30 cellular contexts compared by ENCODE assay signal in genomic region chr3:189555558-189555881, GRCh38.
"Had no signal": no experiment of that assay in that cellular context is flagged by ENCODE, and none has a peak within 500 bp of the region (broad histone marks: within the 10 kb centered on the region; RNA-seq: fewer than 3 reads in every experiment).

No MANE protein-coding gene starts in this region.

- H3K4me3 ChIP-seq: adrenal gland, body of pancreas, colonic mucosa, gastrocnemius medialis had no signal

- H3K27ac Mint-ChIP-seq: activated B cell treated with CpG ODN at 0.5 μM for 24 hours; activated CD4-positive, alpha-beta memory T cell treated with anti-CD3 and anti-CD28 coated beads for 36 hours; activated CD8-positive, alpha-beta memory T cell treated with anti-CD3 and anti-CD28 coated beads, Interleukin-2, amount 10 ng/mL, durations not matched to agents 7 days and 5 days; activated CD8-positive, alpha-beta T cell treated with anti-CD3 and anti-CD28 coated beads, Interleukin-2, amount 10 ng/mL, durations not matched to agents 7 days and 5 days; activated naive CD4-positive, alpha-beta T cell treated with anti-CD3 and anti-CD28 coated beads for 36 hours; activated naive CD4-positive, alpha-beta T cell treated with anti-CD3 and anti-CD28 coated beads, Interleukin-2, amount 50 U/mL, for 24 hours; activated naive CD8-positive, alpha-beta T cell treated with anti-CD3 and anti-CD28 coated beads for 36 hours; activated naive CD8-positive, alpha-beta T cell treated with anti-CD3 and anti-CD28 coated beads, Interleukin-2, amount 50 U/mL, for 24 hours; activated T-helper 1 cell treated with anti-CD3 and anti-CD28 coated beads, Interleukin-12 subunit alpha, Interleukin-12 subunit beta, Interleukin-2, Interleukin-4 antibody, amounts not matched to agents 30 ng/mL and 10 ng/mL and 1 ng/mL, durations not matched to agents 14 hours and 24 hours and 36 hours; activated T-helper 2 cell treated with anti-CD3 and anti-CD28 coated beads, Interferon-gamma antibody, Interleukin-2, Interleukin-4, amounts not matched to agents 10 μg/mL and 5 μg/mL and 100 μg/mL, durations not matched to agents 14 hours and 24 hours and 36 hours; T-helper 17 cell; T-helper 2 cell treated with Interferon-gamma antibody and Interleukin-4, amounts not matched to agents 5 μg/mL and 100 μg/mL, for 36 hours had no signal

- H3K27me3 ChIP-seq: adrenal gland, body of pancreas, colonic mucosa, foreskin keratinocyte, gastrocnemius medialis had no signal

- H3K27me3 Mint-ChIP-seq: activated B cell treated with CpG ODN at 0.5 μM for 24 hours; activated CD4-positive, alpha-beta memory T cell treated with anti-CD3 and anti-CD28 coated beads for 36 hours; activated CD8-positive, alpha-beta memory T cell treated with anti-CD3 and anti-CD28 coated beads, Interleukin-2, amount 10 ng/mL, durations not matched to agents 7 days and 5 days; activated naive CD4-positive, alpha-beta T cell treated with anti-CD3 and anti-CD28 coated beads, Interleukin-2, amount 50 U/mL, for 24 hours; activated naive CD8-positive, alpha-beta T cell treated with anti-CD3 and anti-CD28 coated beads, Interleukin-2, amount 50 U/mL, for 24 hours; T-helper 17 cell had no signal

- H3K4me3 Mint-ChIP-seq: activated B cell treated with CpG ODN at 0.5 μM for 24 hours; activated CD4-positive, alpha-beta memory T cell treated with anti-CD3 and anti-CD28 coated beads for 36 hours; activated CD8-positive, alpha-beta memory T cell treated with anti-CD3 and anti-CD28 coated beads, Interleukin-2, amount 10 ng/mL, durations not matched to agents 7 days and 5 days; activated CD8-positive, alpha-beta T cell treated with anti-CD3 and anti-CD28 coated beads, Interleukin-2, amount 10 ng/mL, durations not matched to agents 7 days and 5 days; activated naive CD4-positive, alpha-beta T cell treated with anti-CD3 and anti-CD28 coated beads for 36 hours; activated naive CD4-positive, alpha-beta T cell treated with anti-CD3 and anti-CD28 coated beads, Interleukin-2, amount 50 U/mL, for 24 hours; activated naive CD8-positive, alpha-beta T cell treated with anti-CD3 and anti-CD28 coated beads for 36 hours; activated naive CD8-positive, alpha-beta T cell treated with anti-CD3 and anti-CD28 coated beads, Interleukin-2, amount 50 U/mL, for 24 hours; activated T-helper 1 cell treated with anti-CD3 and anti-CD28 coated beads, Interleukin-12 subunit alpha, Interleukin-12 subunit beta, Interleukin-2, Interleukin-4 antibody, amounts not matched to agents 30 ng/mL and 10 ng/mL and 1 ng/mL, durations not matched to agents 14 hours and 24 hours and 36 hours; T-helper 17 cell; T-helper 2 cell treated with Interferon-gamma antibody and Interleukin-4, amounts not matched to agents 5 μg/mL and 100 μg/mL, for 36 hours had no signal

- H3K36me3 Mint-ChIP-seq: activated naive CD4-positive, alpha-beta T cell treated with anti-CD3 and anti-CD28 coated beads, Interleukin-2, amount 50 U/mL, for 24 hours had no signal

- H3K4me1 Mint-ChIP-seq: activated B cell treated with CpG ODN at 0.5 μM for 24 hours; activated CD8-positive, alpha-beta memory T cell treated with anti-CD3 and anti-CD28 coated beads, Interleukin-2, amount 10 ng/mL, durations not matched to agents 7 days and 5 days; activated naive CD4-positive, alpha-beta T cell treated with anti-CD3 and anti-CD28 coated beads, Interleukin-2, amount 50 U/mL, for 24 hours; activated naive CD8-positive, alpha-beta T cell treated with anti-CD3 and anti-CD28 coated beads for 36 hours; activated naive CD8-positive, alpha-beta T cell treated with anti-CD3 and anti-CD28 coated beads, Interleukin-2, amount 50 U/mL, for 24 hours; T-helper 17 cell had no signal

- H3K9me3 ChIP-seq: body of pancreas, colonic mucosa, gastrocnemius medialis had no signal

- H3K4me1 ChIP-seq: adrenal gland, body of pancreas, colonic mucosa, gastrocnemius medialis had no signal

- H3K36me3 ChIP-seq: adrenal gland, colonic mucosa, gastrocnemius medialis, WERI-Rb-1 had no signal

- ATAC-seq: activated CD8-positive, alpha-beta memory T cell treated with anti-CD3 and anti-CD28 coated beads, Interleukin-2, amount 10 ng/mL, durations not matched to agents 7 days and 5 days; activated CD8-positive, alpha-beta T cell treated with anti-CD3 and anti-CD28 coated beads, Interleukin-2, amount 10 ng/mL, durations not matched to agents 7 days and 5 days; activated naive CD8-positive, alpha-beta T cell treated with anti-CD3 and anti-CD28 coated beads, Interleukin-2, amount 50 U/mL, for 24 hours; body of pancreas; foreskin keratinocyte; gastrocnemius medialis; T-helper 17 cell had no signal

- H3K27ac ChIP-seq: adrenal gland, body of pancreas, colonic mucosa, epithelial cell of prostate, foreskin keratinocyte, gastrocnemius medialis, WERI-Rb-1 had no signal

- DNase-seq: activated B cell treated with CpG ODN at 0.5 μM for 24 hours; activated CD4-positive, alpha-beta memory T cell treated with anti-CD3 and anti-CD28 coated beads for 36 hours; activated CD4-positive, alpha-beta T cell treated with anti-CD3 and anti-CD28 coated beads for 48 hours; activated CD8-positive, alpha-beta memory T cell treated with anti-CD3 and anti-CD28 coated beads, Interleukin-2, amount 10 ng/mL, durations not matched to agents 7 days and 5 days; activated CD8-positive, alpha-beta memory T cell treated with anti-CD3 and anti-CD28 coated beads, Interleukin-2, amount 50 U/mL, for 4 hours; activated CD8-positive, alpha-beta T cell treated with anti-CD3 and anti-CD28 coated beads, Interleukin-2, amount 10 ng/mL, durations not matched to agents 7 days and 5 days; activated effector memory CD4-positive, alpha-beta T cell treated with anti-CD3 and anti-CD28 coated beads, Interleukin-2, amount 50 U/mL, for 16 hours; activated naive CD4-positive, alpha-beta T cell treated with anti-CD3 and anti-CD28 coated beads for 36 hours; activated naive CD8-positive, alpha-beta T cell treated with anti-CD3 and anti-CD28 coated beads for 36 hours; activated naive CD8-positive, alpha-beta T cell treated with anti-CD3 and anti-CD28 coated beads, Interleukin-2, amount 50 U/mL, for 24 hours; activated T-cell treated with anti-CD3 and anti-CD28 coated beads, Interleukin-2, amount 50 U/mL, for 1 hour; activated T-cell treated with anti-CD3 and anti-CD28 coated beads, Interleukin-2, amount 50 U/mL, for 48 hours; adrenal gland; amygdala; body of pancreas; caudate nucleus; colonic mucosa; effector CD8-positive, alpha-beta T cell; foreskin keratinocyte; gastrocnemius medialis; head of caudate nucleus; T-helper 1 cell; T-helper 17 cell; T1000; WERI-Rb-1 had no signal
